Comparison of ENCODE assay signal across 9 cellular contexts in genomic region chr16:593406-593805, GRCh38. TPM values are rescaled to one million over a fixed set of nuclear protein-coding genes. Genes with fewer than 3 reads are reported as not detected.
A peak's percentile ranks its signal among the peaks of the same experiment; 100 is the strongest.
DNase-seq lines count a peak whose midpoint lies in the region; ATAC-seq and TF ChIP-seq lines count a peak whose summit lies in the region.
"Had no signal": no experiment of that assay in that cellular context is flagged by ENCODE, and none has a peak within 500 bp of the region (broad histone marks: within the 10 kb centered on the region; RNA-seq: fewer than 3 reads in every experiment).

No MANE protein-coding gene starts in this region.

- no peak for DNase-seq in IMR-90
- peak; percentile 83 to 94 for DNase-seq in PC-9
- DNase-seq in kidney tubule cell (ENCODE audit: low spot score), result peak; percentile 86
- no peak for DNase-seq in middle frontal gyrus (ENCODE audit: extremely low spot score, low spot score)
- DNase-seq in SK-N-SH, result no peak

- peak overlapping the region; percentile 23 for H2AFZ ChIP-seq in IMR-90 (replicated peaks; ENCODE audit: low read length, poor library complexity)
- no peak overlapping the region for H2AFZ ChIP-seq in PC-9
- H2AFZ ChIP-seq in SK-N-SH (ENCODE audit: low read depth), result no peak overlapping the region

- no peak for TF ChIP-seq EP300 in SK-N-SH (IDR thresholded peaks at IDR 0.05; ENCODE audit: borderline replicate concordance in 1 of 2, low read depth in 1 of 2, low read length in 1 of 2)

- peak overlapping the region; percentile 76 for H3K27ac Mint-ChIP-seq in stimulated activated memory B cell treated with anti-CD40 and anti-IgM and Interleukin-4, amounts not matched to agents 10 μg/mL and 1 μg/mL and 100 μg/mL, for 72 hours

- no peak overlapping the region for H3K4me3 ChIP-seq in IMR-90 (ENCODE audit: insufficient read depth, low read depth, low read length)
- H3K4me3 ChIP-seq in PC-9, result peak overlapping the region; percentile 20; the same call in 1 of the 2 replicates
- H3K4me3 ChIP-seq in SK-N-SH (ENCODE audit: low read depth in 2 of 2, low read length in 1 of 2), result no peak overlapping the region

- ATAC-seq in IMR-90 (ENCODE audit: low read depth) (no peak), HG02678 (IDR thresholded peaks at IDR 0.05; ENCODE audit: unreplicated experiment) (no peak), HG03378 (IDR thresholded peaks at IDR 0.05; ENCODE audit: unreplicated experiment) (no peak)
- ATAC-seq in stimulated activated memory B cell treated with anti-CD40 and anti-IgM and Interleukin-4, amounts not matched to agents 10 μg/mL and 1 μg/mL and 100 μg/mL, for 72 hours, result no peak

- H3K4me1 ChIP-seq in IMR-90 (ENCODE audit: control insufficient read depth, insufficient read depth, low read length), result peaks cover 7% of the 10 kb centered on the region; the same call in 1 of the 2 replicates
- peaks cover 40% of the 10 kb centered on the region for H3K4me1 ChIP-seq in PC-9 (replicated peaks; ENCODE audit: insufficient read depth)
- peaks cover 0 to 8% of the 10 kb centered on the region in 2 experiments; a peak in 1 of 4 replicates for H3K4me1 ChIP-seq in SK-N-SH (ENCODE audit: control insufficient read depth in 1 of 2, insufficient read depth in 2 of 2, low read depth in 1 of 2, low read length in 1 of 2)

- H4K5ac ChIP-seq in IMR-90 (ENCODE audit: low read depth, low read length), result no peak overlapping the region

- H3K27me3 ChIP-seq in IMR-90 (ENCODE audit: control insufficient read depth, insufficient read depth, low read length), result no peaks in the 10 kb centered on the region
- no peaks in the 10 kb centered on the region for H3K27me3 ChIP-seq in PC-9 (ENCODE audit: insufficient read depth, low read depth)
- no peaks in the 10 kb centered on the region for H3K27me3 ChIP-seq in SK-N-SH (ENCODE audit: insufficient read depth)

- no peak overlapping the region for H2BK5ac ChIP-seq in IMR-90 (ENCODE audit: low read depth, low read length, poor library complexity, severe bottlenecking)

- H3K18ac ChIP-seq in IMR-90 (ENCODE audit: low read depth, low read length), result no peak overlapping the region

- 100% methylated on average over 4 of the region's 9 CpGs; no CpG with 5 or more reads in 1 of the 2 experiments for WGBS in IMR-90 (ENCODE audit: extremely low coverage in 2 of 2, insufficient read length in 1 of 2), 2 experiments
- WGBS in SK-N-SH (ENCODE audit: low lambda C conversion rate), result 84% methylated on average over 9 of the region's 9 CpGs

- POLR2A ChIA-PET in IMR-90 (lab: Charles Lee; ENCODE audit: unreplicated experiment), result no interaction called here
- POLR2A ChIA-PET in PC-9 (lab: Charles Lee; ENCODE audit: unreplicated experiment), result interaction anchor here (0.5 to 0.7 kb wide), 6 partner anchors 29 to 240 kb away, joined by 4 to 6 read pairs (median 4); no protein-coding TSS in a partner anchor
- POLR2A ChIA-PET in SK-N-SH (lab: Yijun Ruan, JAX), result no interaction called here

- H3K4me3 Mint-ChIP-seq in stimulated activated memory B cell treated with anti-CD40 and anti-IgM and Interleukin-4, amounts not matched to agents 10 μg/mL and 1 μg/mL and 100 μg/mL, for 72 hours, result peak overlapping the region; percentile 45

- no peak overlapping the region for H3K56ac ChIP-seq in IMR-90 (ENCODE audit: extremely low read depth, insufficient read depth, low read length)

- peak overlapping the region; percentile 5 for H2AK9ac ChIP-seq in IMR-90 (replicated peaks; ENCODE audit: low read depth, low read length, poor library complexity)

- no peak for TF ChIP-seq POLR2A in IMR-90 (IDR thresholded peaks at IDR 0.05; ENCODE audit: low read depth, low read length)

- H3K79me2 ChIP-seq in PC-9 (ENCODE audit: low read depth), result peaks cover 60% of the 10 kb centered on the region
- H3K79me2 ChIP-seq in SK-N-SH (ENCODE audit: insufficient read depth), result peaks cover 74% of the 10 kb centered on the region

- H3K4me1 Mint-ChIP-seq in stimulated activated memory B cell treated with anti-CD40 and anti-IgM and Interleukin-4, amounts not matched to agents 10 μg/mL and 1 μg/mL and 100 μg/mL, for 72 hours, result peaks cover 58% of the 10 kb centered on the region

- H4K91ac ChIP-seq in IMR-90 (ENCODE audit: insufficient read depth, low read depth, low read length), result no peak overlapping the region

- H3K4ac ChIP-seq in IMR-90 (ENCODE audit: low read depth, low read length), result no peak overlapping the region

- TF ChIP-seq RAD21 in IMR-90 (IDR thresholded peaks at IDR 0.05; ENCODE audit: low read length) (no peak), SK-N-SH (IDR thresholded peaks at IDR 0.05; ENCODE audit: low read length) (no peak)

- dilution Hi-C loops in IMR-90 (cut with HindIII; ENCODE audit: low sequenced_read_pairs, unreplicated experiment), result no loop called here

- intact Hi-C loops in IMR-90 (cut with micrococcal nuclease), result no loop called here
- intact Hi-C loops in PC-9 (cut with micrococcal nuclease; ENCODE audit: unreplicated experiment), result loop anchor here (1.0 to 2.0 kb wide), 3 partner anchors 34 to 56 kb away; partner anchors contain the start of genes METTL26 and WDR90

- CTCF ChIA-PET in IMR-90 (lab: Yijun Ruan, JAX), result no interaction called here
- CTCF ChIA-PET in PC-9 (lab: Charles Lee), result interaction anchor here (0.9 to 1.5 kb wide), 3 partner anchors 17 to 43 kb away, joined by 3 to 4 read pairs (median 3); partner anchors contain the start of gene METTL26
- CTCF ChIA-PET in SK-N-SH (lab: Yijun Ruan, JAX), result no interaction called here

- H3K4me2 ChIP-seq in IMR-90 (ENCODE audit: low read depth, low read length) (no peak overlapping the region), PC-9 (peak overlapping the region; percentile 99), SK-N-SH (no peak overlapping the region)

- H2BK15ac ChIP-seq in IMR-90 (ENCODE audit: low read depth, low read length), result no peak overlapping the region

- in situ Hi-C loops in IMR-90 (cut with MboI; ENCODE audit: low sequenced_read_pairs), result no loop called here

- H3F3A ChIP-seq in PC-9 (ENCODE audit: insufficient read depth, low read depth) (peaks cover 28% of the 10 kb centered on the region), SK-N-SH (replicated peaks; ENCODE audit: insufficient read depth) (peaks cover 3% of the 10 kb centered on the region)

- H3K9me1 ChIP-seq in IMR-90 (ENCODE audit: insufficient read depth, low read length), result peaks cover 12% of the 10 kb centered on the region; the same call in 1 of the 2 replicates

- H2BK120ac ChIP-seq in IMR-90 (ENCODE audit: low read depth, low read length), result no peak overlapping the region

- peaks cover 14% of the 10 kb centered on the region for H3K36me3 Mint-ChIP-seq in stimulated activated memory B cell treated with anti-CD40 and anti-IgM and Interleukin-4, amounts not matched to agents 10 μg/mL and 1 μg/mL and 100 μg/mL, for 72 hours

- H4K8ac ChIP-seq in IMR-90 (ENCODE audit: low read depth in 2 of 2, low read length in 2 of 2), result no peak overlapping the region

- no TSS peak for BruUV-seq in IMR-90 (replicated peaks; lab: Mats Ljungman, UMichigan)
- BruUV-seq in PC-9 (replicated peaks; lab: Mats Ljungman, UMichigan), result no TSS peak

- H3K27ac ChIP-seq in IMR-90 (ENCODE audit: insufficient read depth, low read length) (no peak overlapping the region), PC-9 (peak overlapping the region; percentile 76), SK-N-SH (ENCODE audit: low read depth in 2 of 2, low read length in 1 of 2) (no peak overlapping the region)

- no peak overlapping the region for H2AK5ac ChIP-seq in IMR-90 (ENCODE audit: low read depth, low read length)

- H3K36me3 ChIP-seq in IMR-90 (ENCODE audit: control insufficient read depth, insufficient read depth, low read length) (peaks cover 5% of the 10 kb centered on the region; the same call in 1 of the 2 replicates), PC-9 (ENCODE audit: low read depth) (no peaks in the 10 kb centered on the region), SK-N-SH (replicated peaks in 1 of 2; ENCODE audit: control insufficient read depth in 1 of 2, insufficient read depth in 2 of 2, low read length in 1 of 2) (peaks cover 0 to 2% of the 10 kb centered on the region in 2 experiments)

- TF ChIP-seq CTCF in IMR-90 (conservative IDR thresholded peaks at IDR 0.05; ENCODE audit: low read depth, low read length), result no peak
- no peak for TF ChIP-seq CTCF in PC-9 (conservative IDR thresholded peaks at IDR 0.05)
- no peak for TF ChIP-seq CTCF in SK-N-SH (IDR thresholded peaks at IDR 0.05)

- H3K9ac ChIP-seq in IMR-90 (ENCODE audit: low read depth, low read length), result no peak overlapping the region
- H3K9ac ChIP-seq in SK-N-SH, result no peak overlapping the region

- H3K79me1 ChIP-seq in IMR-90 (ENCODE audit: low read depth in 1 of 2, low read length in 2 of 2), result peaks cover 26 to 76% of the 10 kb centered on the region in 2 experiments; a peak in 3 of 4 replicates

- H2BK20ac ChIP-seq in IMR-90 (ENCODE audit: low read depth, low read length), result no peak overlapping the region

- H3K9me3 Mint-ChIP-seq in stimulated activated memory B cell treated with anti-CD40 and anti-IgM and Interleukin-4, amounts not matched to agents 10 μg/mL and 1 μg/mL and 100 μg/mL, for 72 hours, result no peaks in the 10 kb centered on the region

- no peak overlapping the region for H3K14ac ChIP-seq in IMR-90 (replicated peaks; ENCODE audit: low read depth, low read length)

- H3K9me3 ChIP-seq in IMR-90 (ENCODE audit: control insufficient read depth, insufficient read depth, low read length) (no peaks in the 10 kb centered on the region), PC-9 (ENCODE audit: insufficient read depth, low read depth) (no peaks in the 10 kb centered on the region), SK-N-SH (no peaks in the 10 kb centered on the region)

- H3K27me3 Mint-ChIP-seq in stimulated activated memory B cell treated with anti-CD40 and anti-IgM and Interleukin-4, amounts not matched to agents 10 μg/mL and 1 μg/mL and 100 μg/mL, for 72 hours, result no peaks in the 10 kb centered on the region

- H4K20me1 ChIP-seq in IMR-90 (ENCODE audit: insufficient read depth, low read length) (peaks cover 60% of the 10 kb centered on the region), PC-9 (ENCODE audit: insufficient read depth) (peaks cover 44% of the 10 kb centered on the region), SK-N-SH (ENCODE audit: insufficient read depth) (peaks cover 45% of the 10 kb centered on the region)

- H3K9me2 ChIP-seq in PC-9 (ENCODE audit: insufficient read depth) (no peaks in the 10 kb centered on the region), SK-N-SH (no peaks in the 10 kb centered on the region)

- no peak overlapping the region for H3K23ac ChIP-seq in IMR-90 (ENCODE audit: low read depth, low read length)

RNA-seq across cellular contexts. Expression of gene RAB40C, which starts 3.5 kb away (rescaled TPM):
- total RNA-seq in IMR-90 (2012; rRNA removed), result 6.8 and 6.9 TPM in 2 replicates
- polyA plus RNA-seq in IMR-90 (2012; rRNA removed), result 13.7 and 15.3 TPM in 2 replicates
- polyA plus RNA-seq in IMR-90 (2012; cell fraction: cytosol; rRNA removed), result 11.0 and 21.8 TPM in 2 replicates
- 26.4 and 67.6 TPM in 2 replicates for polyA plus RNA-seq in IMR-90 (2012; cell fraction: nucleus; rRNA removed; ENCODE audit: low replicate concordance)
- 43.6 and 47.1 TPM in 2 replicates for total RNA-seq in PC-9 (2021)
- 12.1 and 13.0 TPM in 2 replicates for polyA plus RNA-seq in SK-N-SH (2012; rRNA removed)
- polyA plus RNA-seq in SK-N-SH (2012; cell fraction: cytosol; rRNA removed), result 5.0 and 8.5 TPM in 2 replicates
- 26.7 and 31.3 TPM in 2 replicates for polyA plus RNA-seq in SK-N-SH (2012; cell fraction: nucleus; rRNA removed)

RNA-seq across cellular contexts. Expression of gene PIGQ, which starts 23.6 kb away (rescaled TPM):
- total RNA-seq in IMR-90 (2012; rRNA removed) (5.9 and 7.2 TPM in 2 replicates), PC-9 (2021) (72.5 and 96.1 TPM in 2 replicates)
- polyA plus RNA-seq in IMR-90 (2012; rRNA removed) (36.8 and 40.5 TPM in 2 replicates), SK-N-SH (2012; rRNA removed) (38.7 and 41.0 TPM in 2 replicates)
- polyA plus RNA-seq in IMR-90 (2012; cell fraction: cytosol; rRNA removed), result 16.5 and 38.0 TPM in 2 replicates
- 111 and 325 TPM in 2 replicates for polyA plus RNA-seq in IMR-90 (2012; cell fraction: nucleus; rRNA removed; ENCODE audit: low replicate concordance)
- 12.1 and 22.4 TPM in 2 replicates for polyA plus RNA-seq in SK-N-SH (2012; cell fraction: cytosol; rRNA removed)
- polyA plus RNA-seq in SK-N-SH (2012; cell fraction: nucleus; rRNA removed), result 154 and 238 TPM in 2 replicates

RNA-seq across cellular contexts. Expression of gene NHLRC4, which starts 26.6 kb away (rescaled TPM):
- total RNA-seq in IMR-90 (2012; rRNA removed) (0.56 and 0.72 TPM in 2 replicates), PC-9 (2021) (not detected in 2 replicates)
- polyA plus RNA-seq in IMR-90 (2012; rRNA removed) (0.65 and 0.84 TPM in 2 replicates), SK-N-SH (2012; rRNA removed) (0.69 and 0.70 TPM in 2 replicates)
- 0.76 and 1.4 TPM in 2 replicates for polyA plus RNA-seq in IMR-90 (2012; cell fraction: cytosol; rRNA removed)
- 1.3 and 2.4 TPM in 2 replicates for polyA plus RNA-seq in IMR-90 (2012; cell fraction: nucleus; rRNA removed; ENCODE audit: low replicate concordance)
- polyA plus RNA-seq in SK-N-SH (2012; cell fraction: cytosol; rRNA removed), result 0.40 and 0.58 TPM in 2 replicates
- polyA plus RNA-seq in SK-N-SH (2012; cell fraction: nucleus; rRNA removed), result 1.4 and 1.8 TPM in 2 replicates

RNA-seq across cellular contexts. Expression of gene PRR35, which starts 33.2 kb away (rescaled TPM):
- not detected in 2 replicates for total RNA-seq in IMR-90 (2012; rRNA removed)
- polyA plus RNA-seq in IMR-90 (2012; rRNA removed), result not detected in 2 replicates
- not detected in 2 replicates for polyA plus RNA-seq in IMR-90 (2012; cell fraction: cytosol; rRNA removed)
- 0.05 and 0.09 TPM in 2 replicates for polyA plus RNA-seq in IMR-90 (2012; cell fraction: nucleus; rRNA removed; ENCODE audit: low replicate concordance)
- total RNA-seq in PC-9 (2021), result 0.35 TPM in 1 of 2 replicates, not detected in the other
- not detected in 2 replicates for polyA plus RNA-seq in SK-N-SH (2012; rRNA removed)
- polyA plus RNA-seq in SK-N-SH (2012; cell fraction: cytosol; rRNA removed), result not detected in 2 replicates
- 0.06 and 0.11 TPM in 2 replicates for polyA plus RNA-seq in SK-N-SH (2012; cell fraction: nucleus; rRNA removed)
- total RNA-seq: mesenteric fat pad had no signal

RNA-seq across cellular contexts. Expression of gene WFIKKN1, which starts 37.4 kb away (rescaled TPM):
- total RNA-seq in IMR-90 (2012; rRNA removed) (not detected in 2 replicates), PC-9 (2021) (6.9 and 9.2 TPM in 2 replicates)
- polyA plus RNA-seq in IMR-90 (2012; rRNA removed) (0.10 and 0.23 TPM in 2 replicates), SK-N-SH (2012; rRNA removed) (0.10 and 0.16 TPM in 2 replicates)
- polyA plus RNA-seq in IMR-90 (2012; cell fraction: cytosol; rRNA removed), result 0.08 and 0.24 TPM in 2 replicates
- 0.44 and 2.5 TPM in 2 replicates for polyA plus RNA-seq in IMR-90 (2012; cell fraction: nucleus; rRNA removed; ENCODE audit: low replicate concordance)
- polyA plus RNA-seq in SK-N-SH (2012; cell fraction: cytosol; rRNA removed), result 0.09 and 0.10 TPM in 2 replicates
- polyA plus RNA-seq in SK-N-SH (2012; cell fraction: nucleus; rRNA removed), result 0.37 and 1.4 TPM in 2 replicates

Comparison
In these comparisons a context has a peak if more than half of its experiments do, and no peak if none do; other contexts are left out.
1. DNase-seq: peak in PC-9 (2 of 2) and kidney tubule cell (single experiment); none in IMR-90 (single experiment), middle frontal gyrus (single experiment) and SK-N-SH (single experiment).